ENCODE assay signal across 1 cellular context in genomic region chr15:84747423-84748273, GRCh38.
A peak's percentile ranks its signal among the peaks of the same experiment; 100 is the strongest.
TF ChIP-seq lines count a peak whose summit lies in the region.

No MANE protein-coding gene starts in this region.

TF ChIP-seq in K562, 482 proteins besides CTCF, POLR2A, EP300 and RAD21 (continued from another document and continues in another):
- TF ChIP-seq ZC3H11A (IDR thresholded peaks at IDR 0.05; ENCODE audit: low read depth, low read length) (no peak), SMARCC2 (IDR thresholded peaks at IDR 0.05; ENCODE audit: low read depth) (no peak), ZBTB40 (IDR thresholded peaks at IDR 0.05) (0 out of 2 replicates have a peak, but pooled peaks have one; percentile 47), ZBTB40 (CRISPR knock-in tag; IDR thresholded peaks at IDR 0.05) (no peak), C11orf30 (IDR thresholded peaks at IDR 0.05; ENCODE audit: low read depth) (peak; percentile 62), HINFP (tag; conservative IDR thresholded peaks at IDR 0.05; ENCODE audit: low read depth) (no peak), KAT7 (CRISPR knock-in tag; IDR thresholded peaks at IDR 0.05; ENCODE audit: borderline replicate concordance) (peak; percentile 81; the same call in 1 of the 2 replicates), THRA (IDR thresholded peaks at IDR 0.05) (no peak), CREB3L1 (IDR thresholded peaks at IDR 0.05; ENCODE audit: borderline replicate concordance, low read depth) (peak; percentile 47; the same call in 1 of the 2 replicates), KDM4B (IDR thresholded peaks at IDR 0.05; ENCODE audit: borderline replicate concordance in 2 of 2, low read depth in 1 of 2) (no peak), POLR2G (IDR thresholded peaks at IDR 0.05; ENCODE audit: low read depth, low read length) (peak; percentile 66), TRIM28 (IDR thresholded peaks at IDR 0.05) (0 out of 2 replicates have a peak, but pooled peaks have one; percentile 27), L3MBTL2 (IDR thresholded peaks at IDR 0.05) (peak; percentile 74), ZNF449 (CRISPR knock-in tag; IDR thresholded peaks at IDR 0.05) (no peak), SPI1 (IDR thresholded peaks at IDR 0.05; ENCODE audit: borderline replicate concordance, low read depth, low read length) (no peak), NFRKB (IDR thresholded peaks at IDR 0.05; ENCODE audit: low read depth) (0 out of 2 replicates have a peak, but pooled peaks have one; percentile 44), ZNF518B (CRISPR knock-in tag; IDR thresholded peaks at IDR 0.05) (no peak), ZNF165 (CRISPR knock-in tag; IDR thresholded peaks at IDR 0.05; ENCODE audit: borderline replicate concordance) (peak; percentile 71; the same call in 1 of the 2 replicates), TFAP4 (CRISPR knock-in tag; IDR thresholded peaks at IDR 0.05; ENCODE audit: borderline replicate concordance) (peak; percentile 81), NCOA6 (IDR thresholded peaks at IDR 0.05) (peak; percentile 53; the same call in 1 of the 2 replicates), ZEB2 (IDR thresholded peaks at IDR 0.05) (0 out of 2 replicates have a peak, but pooled peaks have one; percentile 25), ETS1 (conservative IDR thresholded peaks at IDR 0.05; ENCODE audit: control insufficient read depth, low read depth, low read length) (peak; percentile 59; the same call in 1 of the 2 replicates), IRF9 (tag; IDR thresholded peaks at IDR 0.05) (no peak), ZC3H8 (IDR thresholded peaks at IDR 0.05) (no peak)
